ENCODE assay signal across 19 cellular contexts in genomic region chr14:95302667-95303066, GRCh38.
"Had no signal": no experiment of that assay in that cellular context is flagged by ENCODE, and none has a peak within 500 bp of the region (broad histone marks: within the 10 kb centered on the region; RNA-seq: fewer than 3 reads in every experiment).

No MANE protein-coding gene starts in this region.

- H3K27me3 ChIP-seq: hepatocyte, upper lobe of left lung had no signal

- DNase-seq: activated CD4-positive, alpha-beta memory T cell treated with anti-CD3 and anti-CD28 coated beads for 36 hours; activated CD4-positive, alpha-beta T cell treated with anti-CD3 and anti-CD28 coated beads for 48 hours; activated naive CD4-positive, alpha-beta T cell treated with Interleukin-2 at 50 U/mL for 16 hours; activated naive CD8-positive, alpha-beta T cell treated with anti-CD3 and anti-CD28 coated beads for 36 hours; activated T-cell treated with anti-CD3 and anti-CD28 coated beads, Interleukin-2, amount 50 U/mL, for 48 hours; effector CD8-positive, alpha-beta T cell; foreskin melanocyte; immature natural killer cell; kidney glomerular epithelial cell; left ventricle myocardium superior; mucosa of descending colon; occipital lobe; retina; stimulated activated CD4-positive, alpha-beta T cell treated with anti-CD3 and anti-CD28 coated beads, Interleukin-2, amount 100 ng/mL, for 48 hours; stimulated activated CD8-positive, alpha-beta memory T cell treated with anti-CD3 and anti-CD28 coated beads, Interleukin-4, amount 100 ng/mL, for 48 hours; stimulated activated naive B cell treated with anti-CD40 and anti-IgM and Interleukin-4, amounts not matched to agents 10 μg/mL and 1 μg/mL and 100 μg/mL, for 72 hours; T-helper 2 cell; upper lobe of left lung had no signal

- H3K9me3 ChIP-seq: mucosa of descending colon, upper lobe of left lung had no signal

- H3K4me3 ChIP-seq: hepatocyte, mucosa of descending colon, upper lobe of left lung had no signal

- H3K27ac ChIP-seq: hepatocyte, upper lobe of left lung had no signal

- H3K36me3 ChIP-seq: upper lobe of left lung had no signal
